14 cellular contexts compared by ENCODE assay signal in the genomic region with DNA sequence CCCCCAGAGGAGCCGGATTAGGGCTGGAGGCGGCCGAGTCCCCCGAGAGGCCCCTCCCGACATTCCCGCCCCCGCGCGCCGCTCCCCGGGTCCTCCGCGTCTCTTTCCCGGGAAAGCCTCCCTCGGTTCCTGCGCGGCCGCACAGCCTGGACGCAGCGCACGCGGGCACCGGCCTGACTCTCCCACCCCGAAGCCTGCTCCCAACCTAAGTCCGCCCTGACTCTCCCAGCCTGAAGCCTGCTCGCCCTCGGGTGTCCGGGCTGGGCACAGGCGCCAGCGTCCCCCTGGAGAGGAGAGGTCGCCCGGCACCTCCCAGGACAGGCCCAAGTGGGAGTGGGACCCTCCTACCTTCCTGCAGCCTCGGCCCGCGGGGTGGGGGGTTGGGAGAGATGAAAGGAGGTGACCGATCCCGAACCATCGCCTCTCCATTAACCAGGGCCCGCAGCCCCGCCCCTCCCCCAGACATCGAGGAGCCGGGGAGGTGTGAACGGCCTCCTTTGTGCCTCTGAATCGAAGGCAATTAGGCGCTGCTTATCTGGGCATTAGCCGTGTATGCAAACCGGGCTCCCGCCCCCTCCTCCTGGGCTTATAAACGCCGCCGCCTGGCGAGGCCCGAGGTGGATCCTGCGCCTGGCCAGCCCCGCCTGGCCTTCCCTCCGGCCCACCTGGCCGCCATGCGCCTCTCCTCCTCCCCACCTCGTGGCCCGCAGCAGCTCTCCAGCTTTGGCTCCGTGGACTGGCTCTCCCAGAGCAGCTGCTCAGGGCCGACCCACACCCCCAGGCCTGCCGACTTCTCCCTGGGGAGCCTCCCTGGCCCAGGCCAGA. TPM values are rescaled to one million over a fixed set of nuclear protein-coding genes. Genes with fewer than 3 reads are reported as not detected.
A peak's percentile ranks its signal among the peaks of the same experiment; 100 is the strongest.
DNase-seq lines count a peak whose midpoint lies in the region; ATAC-seq and TF ChIP-seq lines count a peak whose summit lies in the region.
"Had no signal": no experiment of that assay in that cellular context is flagged by ENCODE, and none has a peak within 500 bp of the region (broad histone marks: within the 10 kb centered on the region; RNA-seq: fewer than 3 reads in every experiment).

A gene with protein sequence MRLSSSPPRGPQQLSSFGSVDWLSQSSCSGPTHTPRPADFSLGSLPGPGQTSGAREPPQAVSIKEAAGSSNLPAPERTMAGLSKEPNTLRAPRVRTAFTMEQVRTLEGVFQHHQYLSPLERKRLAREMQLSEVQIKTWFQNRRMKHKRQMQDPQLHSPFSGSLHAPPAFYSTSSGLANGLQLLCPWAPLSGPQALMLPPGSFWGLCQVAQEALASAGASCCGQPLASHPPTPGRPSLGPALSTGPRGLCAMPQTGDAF (plus strand): TSS at position 615 of the 825 bp plus-strand sequence. CDS start 60 bp downstream, at position 675.

- no peaks in the 10 kb centered on the region for H3K27me3 ChIP-seq in right cardiac atrium (ENCODE audit: control insufficient read depth, insufficient read depth)
- H3K27me3 ChIP-seq in ectodermal cell (ENCODE audit: control insufficient read depth, insufficient read depth, low read length, poor library complexity, severe bottlenecking), result peaks cover 73% of the 10 kb centered on the region
- H3K27me3 ChIP-seq in colonic mucosa, result peaks cover 33% of the 10 kb centered on the region

- peak within 1 kb of the TSS; percentile 30 to 86 (median 68) for H3K4me3 Mint-ChIP-seq in naive B cell
- no peak within 1 kb of the TSS for H3K4me3 Mint-ChIP-seq in activated CD4-positive, alpha-beta T cell treated with anti-CD3 and anti-CD28 coated beads, Interleukin-2, amount 10 ng/mL, durations not matched to agents 24 days and 14 days

- WGBS in right cardiac atrium, result 4% methylated on average over 63 of the region's 63 CpGs
- WGBS in ectodermal cell, 2 experiments, result 1 to 2% methylated on average over 63 of the region's 63 CpGs

- no peak within 1 kb of the TSS for H3K9ac ChIP-seq in colonic mucosa (ENCODE audit: low read depth in 2 of 2, low read length in 2 of 2)

- H3K27ac ChIP-seq in right cardiac atrium (ENCODE audit: low read length) (no peak within 1 kb of the TSS), ectodermal cell (ENCODE audit: insufficient read depth, low read depth, low read length, poor library complexity, severe bottlenecking) (no peak within 1 kb of the TSS), colonic mucosa (no peak within 1 kb of the TSS)
- H3K27ac ChIP-seq: C4-2B, VCaP had no signal

- H3K4me3 ChIP-seq in right cardiac atrium (ENCODE audit: low read length) (peak within 1 kb of the TSS; percentile 8), ectodermal cell (ENCODE audit: insufficient read depth, low read depth, low read length) (peak within 1 kb of the TSS; percentile 16), colonic mucosa (no peak within 1 kb of the TSS)

- H3K4me1 Mint-ChIP-seq in naive B cell, result peaks cover 14 to 55% (median 36%) of the 10 kb centered on the region in 3 donors
- peaks cover 13% of the 10 kb centered on the region for H3K4me1 Mint-ChIP-seq in activated CD4-positive, alpha-beta T cell treated with anti-CD3 and anti-CD28 coated beads, Interleukin-2, amount 10 ng/mL, durations not matched to agents 24 days and 14 days

- ATAC-seq in right cardiac atrium (no peak), Right ventricle myocardium inferior (no peak), naive B cell (ENCODE audit: low read depth in 2 of 2) (no peak)

- no peaks in the 10 kb centered on the region for H3K9me3 Mint-ChIP-seq in naive B cell
- H3K9me3 Mint-ChIP-seq in activated CD4-positive, alpha-beta T cell treated with anti-CD3 and anti-CD28 coated beads, Interleukin-2, amount 10 ng/mL, durations not matched to agents 24 days and 14 days, result no peaks in the 10 kb centered on the region

- H3K9me3 ChIP-seq in right cardiac atrium (ENCODE audit: control insufficient read depth, low read length) (no peaks in the 10 kb centered on the region), ectodermal cell (ENCODE audit: control insufficient read depth, low read length) (no peaks in the 10 kb centered on the region), colonic mucosa (no peaks in the 10 kb centered on the region)

- H3K36me3 Mint-ChIP-seq in naive B cell, result no peaks in the 10 kb centered on the region
- H3K36me3 Mint-ChIP-seq in activated CD4-positive, alpha-beta T cell treated with anti-CD3 and anti-CD28 coated beads, Interleukin-2, amount 10 ng/mL, durations not matched to agents 24 days and 14 days (ENCODE audit: low read depth), result no peaks in the 10 kb centered on the region

- H3K27me3 Mint-ChIP-seq in naive B cell, result peaks cover 0 to 33% (median 26%) of the 10 kb centered on the region in 3 donors
- peaks cover 58% of the 10 kb centered on the region for H3K27me3 Mint-ChIP-seq in activated CD4-positive, alpha-beta T cell treated with anti-CD3 and anti-CD28 coated beads, Interleukin-2, amount 10 ng/mL, durations not matched to agents 24 days and 14 days

- H3K36me3 ChIP-seq in ectodermal cell (ENCODE audit: control insufficient read depth, insufficient read depth, low read length) (no peaks in the 10 kb centered on the region), colonic mucosa (no peaks in the 10 kb centered on the region)

- no peak for TF ChIP-seq CTCF in colonic mucosa (IDR thresholded peaks at IDR 0.05)

- intact Hi-C loops in right cardiac atrium (cut with DNase I), result no loop called here
- intact Hi-C loops in Right ventricle myocardium inferior (cut with DNase I), result no loop called here
- intact Hi-C loops in colonic mucosa (cut with DNase I), result no loop called here
- intact Hi-C loops in activated CD4-positive, alpha-beta T cell treated with anti-CD3 and anti-CD28 coated beads, Interleukin-2, amount 10 ng/mL, durations not matched to agents 24 days and 14 days (cut with micrococcal nuclease), result no loop called here

- H3K4me1 ChIP-seq in right cardiac atrium (ENCODE audit: control insufficient read depth, insufficient read depth, low read length), result no peaks in the 10 kb centered on the region
- H3K4me1 ChIP-seq in ectodermal cell (ENCODE audit: control insufficient read depth, insufficient read depth, low read length), result peaks cover 31% of the 10 kb centered on the region
- no peaks in the 10 kb centered on the region for H3K4me1 ChIP-seq in colonic mucosa

- peak in 2 of 3 donors; percentile 30 to 56 for DNase-seq in right cardiac atrium
- DNase-seq in Right ventricle myocardium inferior (ENCODE audit: missing footprints), result no peak
- DNase-seq in naive B cell, result no peak
- DNase-seq in DMS53 (lab: John Stamatoyannopoulos, UW), result no peak
- DNase-seq in colonic mucosa, result no peak
- no peak for DNase-seq in NOMO-1 treated with dmso at 0.1 percent for 144 hours (lab: John Stamatoyannopoulos, UW; ENCODE audit: unreplicated experiment)
- DNase-seq in activated CD4-positive, alpha-beta T cell treated with anti-CD3 and anti-CD28 coated beads, Interleukin-2, amount 10 ng/mL, durations not matched to agents 24 days and 14 days, result no peak
- DNase-seq: activated effector memory CD4-positive, alpha-beta T cell treated with Interleukin-2 at 50 U/mL for 16 hours; NCI-H1436 treated with DMSO at 0.1 percent for 48 hours; occipital lobe; stimulated activated CD4-positive, alpha-beta T cell treated with anti-CD3 and anti-CD28 coated beads, Interleukin-4, amount 100 ng/mL, for 4 hours had no signal

- peak within 1 kb of the TSS in 2 of 6 donors; percentile 19 to 59 for H3K27ac Mint-ChIP-seq in naive B cell
- H3K27ac Mint-ChIP-seq in activated CD4-positive, alpha-beta T cell treated with anti-CD3 and anti-CD28 coated beads, Interleukin-2, amount 10 ng/mL, durations not matched to agents 24 days and 14 days, result no peak within 1 kb of the TSS

RNA-seq across cellular contexts. Expression of the gene that starts here (rescaled TPM):
- total RNA-seq in right cardiac atrium (under 1 TPM; 0.45 to 0.89 (median 0.68) TPM), Right ventricle myocardium inferior (0.54 TPM), colonic mucosa (under 1 TPM; 0.15 to 0.24 TPM)
- polyA plus RNA-seq in right cardiac atrium (0.48 TPM), naive B cell (ENCODE audit: low read depth in 6 of 6) (under 1 TPM in 5 of 6 donors, not detected in 1; 0.12 to 0.23 (median 0.16) TPM)
- polyA plus RNA-seq in ectodermal cell (2013, experiment 1 of 4), result 0.22 TPM
- 0.41 TPM for polyA plus RNA-seq in ectodermal cell (2013, experiment 2 of 4)
- polyA plus RNA-seq in ectodermal cell (2013, experiment 3 of 4), result 0.37 TPM
- polyA plus RNA-seq in ectodermal cell (2013, experiment 4 of 4), result 0.36 TPM
- not detected in 2 replicates for total RNA-seq in activated CD4-positive, alpha-beta T cell treated with anti-CD3 and anti-CD28 coated beads, Interleukin-2, amount 10 ng/mL, durations not matched to agents 24 days and 14 days
- total RNA-seq: occipital lobe had no signal

Comparison
In these comparisons a context has a peak if more than half of its experiments do, and no peak if none do; other contexts are left out.
1. Peak in DNase-seq and H3K4me3 ChIP-seq in right cardiac atrium; RNA of the gene not detected or under 1 TPM.